ENCODE assay signal across 8 cellular contexts in the genomic region with DNA sequence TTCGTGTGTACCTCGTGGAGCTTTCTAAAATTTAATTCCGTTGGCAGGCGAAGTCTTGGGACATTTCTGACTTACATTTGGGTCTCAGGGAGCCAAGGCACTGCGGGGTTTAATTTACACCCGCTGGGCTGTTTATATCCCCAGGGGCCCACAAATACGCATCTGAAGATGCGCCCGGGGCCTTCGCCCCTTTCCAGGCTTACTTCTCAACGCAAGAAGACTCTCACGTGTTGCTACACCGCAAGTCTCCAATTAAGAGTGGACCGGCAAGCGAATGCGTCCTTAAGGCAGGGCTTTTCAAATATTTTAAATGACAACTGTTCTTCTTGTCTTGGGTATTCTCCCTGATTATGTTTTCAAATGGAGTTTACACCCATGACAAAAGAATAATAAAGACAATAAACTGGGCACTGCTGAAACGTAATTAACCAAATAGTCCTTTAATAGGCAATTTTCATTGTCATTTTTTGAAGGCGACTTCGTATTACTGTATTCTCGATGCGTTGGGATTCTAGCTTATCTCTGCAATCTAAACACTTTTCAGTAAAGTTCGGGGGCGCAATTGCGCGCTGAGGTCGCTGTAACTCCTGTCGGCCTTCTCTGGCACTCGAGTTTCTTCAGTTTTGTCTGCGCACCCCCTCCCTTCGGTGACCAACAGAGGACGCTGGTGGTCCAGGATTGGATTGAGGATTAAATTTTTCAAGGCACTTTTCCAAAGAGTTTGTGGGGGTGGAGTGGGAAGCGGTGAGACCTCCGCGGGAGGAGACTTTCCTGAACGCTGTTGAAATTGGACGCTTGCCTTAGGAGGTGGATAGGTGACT. TPM values are rescaled to one million over a fixed set of nuclear protein-coding genes. Genes with fewer than 3 reads are reported as not detected.
DNase-seq lines count a peak whose midpoint lies in the region; FAIRE-seq and TF ChIP-seq lines count a peak whose summit lies in the region.

No MANE protein-coding gene starts in this region.

- no peaks in the 10 kb centered on the region for H3K9me3 Mint-ChIP-seq in activated CD4-positive, alpha-beta memory T cell treated with anti-CD3 and anti-CD28 coated beads for 36 hours
- H3K9me3 Mint-ChIP-seq in osteocyte (ENCODE audit: unreplicated experiment) = no peaks in the 10 kb centered on the region
- peaks cover 0 to 9% (median 0%) of the 10 kb centered on the region in 7 donors for H3K9me3 Mint-ChIP-seq in CD14-positive monocyte

- H3K4me3 Mint-ChIP-seq in activated CD4-positive, alpha-beta memory T cell treated with anti-CD3 and anti-CD28 coated beads for 36 hours = peak overlapping the region; percentile 41
- peak overlapping the region; percentile 67 for H3K4me3 Mint-ChIP-seq in osteocyte (ENCODE audit: unreplicated experiment)
- peak overlapping the region in 1 of 2 donors; percentile 72 for H3K4me3 Mint-ChIP-seq in CD14-positive monocyte

- H3K36me3 Mint-ChIP-seq in activated CD4-positive, alpha-beta memory T cell treated with anti-CD3 and anti-CD28 coated beads for 36 hours = no peaks in the 10 kb centered on the region
- H3K36me3 Mint-ChIP-seq in osteocyte (ENCODE audit: unreplicated experiment) (peaks cover 5% of the 10 kb centered on the region), CD14-positive monocyte (no peaks in the 10 kb centered on the region)

- TF ChIP-seq CTCF in foreskin fibroblast (IDR thresholded peaks at IDR 0.05; ENCODE audit: low read depth, low read length) (peak; percentile 99), osteocyte (IDR thresholded peaks at IDR 0.05) (peak; percentile 99), CD14-positive monocyte (IDR thresholded peaks at IDR 0.05) (no peak)

- POLR2A ChIA-PET in activated CD4-positive, alpha-beta memory T cell treated with anti-CD3 and anti-CD28 coated beads for 36 hours (lab: Charles Lee) = no interaction called here

- FAIRE-seq in HTR-8/SVneo (lab: Jason Lieb, UNC) = no peak

- H3K4me1 Mint-ChIP-seq in activated CD4-positive, alpha-beta memory T cell treated with anti-CD3 and anti-CD28 coated beads for 36 hours (ENCODE audit: low read depth) = peaks cover 22% of the 10 kb centered on the region
- H3K4me1 Mint-ChIP-seq in osteocyte (ENCODE audit: unreplicated experiment) (peaks cover 78% of the 10 kb centered on the region), CD14-positive monocyte (peaks cover 4% of the 10 kb centered on the region)

- intact Hi-C loops in activated CD4-positive, alpha-beta memory T cell treated with anti-CD3 and anti-CD28 coated beads for 36 hours (cut with micrococcal nuclease) = loop anchor here (1.0 to 5.0 kb wide), 4 partner anchors 230 to 1330 kb away; no protein-coding TSS in a partner anchor
- intact Hi-C loops in CD14-positive monocyte (cut with micrococcal nuclease) = no loop called here

- CTCF ChIA-PET in activated CD4-positive, alpha-beta memory T cell treated with anti-CD3 and anti-CD28 coated beads for 36 hours (lab: Charles Lee) = interaction anchor here (0.7 to 1.9 kb wide), 11 partner anchors 9 to 1167 kb away, joined by 3 to 9 read pairs (median 5); no protein-coding TSS in a partner anchor

- DNase-seq in DMS153 (lab: John Stamatoyannopoulos, UW) = peak; percentile 37
- DNase-seq in HTR-8/SVneo (ENCODE audit: insufficient read length, low spot score) = peak; percentile 55
- DNase-seq in activated CD4-positive, alpha-beta memory T cell treated with anti-CD3 and anti-CD28 coated beads for 36 hours = peak; percentile 46
- peak; percentile 65 to 89 for DNase-seq in foreskin fibroblast
- peak; percentile 90 for DNase-seq in osteocyte (ENCODE audit: extremely low spot score, unreplicated experiment)
- no peak for DNase-seq in CD14-positive monocyte (ENCODE audit: low spot score)
- no peak for DNase-seq in cerebellar nuclear complex (lab: John Stamatoyannopoulos, UW)
- DNase-seq in germinal center (ENCODE audit: low spot score) = no peak

- H3K4me3 ChIP-seq in foreskin fibroblast (ENCODE audit: low read depth in 1 of 2, low read length in 2 of 2) = peak overlapping the region; percentile 55 to 86

- H3K27me3 Mint-ChIP-seq in activated CD4-positive, alpha-beta memory T cell treated with anti-CD3 and anti-CD28 coated beads for 36 hours = peaks cover 43% of the 10 kb centered on the region
- H3K27me3 Mint-ChIP-seq in osteocyte (ENCODE audit: unreplicated experiment) (no peaks in the 10 kb centered on the region), CD14-positive monocyte (ENCODE audit: low read depth in 3 of 3) (peaks cover 53 to 76% (median 64%) of the 10 kb centered on the region in 3 donors)

- no peak overlapping the region for H3K27ac Mint-ChIP-seq in activated CD4-positive, alpha-beta memory T cell treated with anti-CD3 and anti-CD28 coated beads for 36 hours
- H3K27ac Mint-ChIP-seq in osteocyte (ENCODE audit: unreplicated experiment) (peak overlapping the region; percentile 63), CD14-positive monocyte (no peak overlapping the region)

RNA-seq across cellular contexts. Expression of a gene that starts 0.8 kb away (rescaled TPM):
- 1 to 10 TPM; 1.1 to 1.9 TPM for total RNA-seq in activated CD4-positive, alpha-beta memory T cell treated with anti-CD3 and anti-CD28 coated beads for 36 hours
- total RNA-seq in osteocyte = 294 and 321 TPM in 2 replicates
- under 1 TPM in 1 of 2 donors, not detected in 1; 0.06 TPM for polyA plus RNA-seq in CD14-positive monocyte

RNA-seq across cellular contexts. Expression of a gene that starts 33.6 kb away (rescaled TPM):
- not detected for total RNA-seq in activated CD4-positive, alpha-beta memory T cell treated with anti-CD3 and anti-CD28 coated beads for 36 hours
- 1.9 and 2.4 TPM in 2 replicates for total RNA-seq in osteocyte
- polyA plus RNA-seq in CD14-positive monocyte = not detected

RNA-seq across cellular contexts. Expression of a gene that starts 49.0 kb away (rescaled TPM):
- total RNA-seq in activated CD4-positive, alpha-beta memory T cell treated with anti-CD3 and anti-CD28 coated beads for 36 hours = not detected
- total RNA-seq in osteocyte = not detected in 2 replicates
- polyA plus RNA-seq in CD14-positive monocyte = not detected

Comparison
In these comparisons a context has a peak if more than half of its experiments do, and no peak if none do; other contexts are left out.
1. DNase-seq: peak in DMS153 (single experiment), HTR-8/SVneo (single experiment), activated CD4-positive, alpha-beta memory T cell treated with anti-CD3 and anti-CD28 coated beads for 36 hours (single experiment), foreskin fibroblast (2 of 2) and osteocyte (single experiment); none in CD14-positive monocyte (single experiment), cerebellar nuclear complex (0 of 2) and germinal center (single experiment).
2. RNA of a gene that starts 0.8 kb away (total RNA-seq): 294 to 321 TPM in osteocyte; 1.1 to 1.9 TPM in activated CD4-positive, alpha-beta memory T cell treated with anti-CD3 and anti-CD28 coated beads for 36 hours; every median in the first group is over 100 times any median in the second.